Comparison of ENCODE assay signal across 20 cellular contexts in genomic region chr10:118763202-118763988, GRCh38. TPM values are rescaled to one million over a fixed set of nuclear protein-coding genes. Genes with fewer than 3 reads are reported as not detected.
A peak's percentile ranks its signal among the peaks of the same experiment; 100 is the strongest.
DNase-seq lines count a peak whose midpoint lies in the region; ATAC-seq lines count a peak whose summit lies in the region.
"Had no signal": no experiment of that assay in that cellular context is flagged by ENCODE, and none has a peak within 500 bp of the region (broad histone marks: within the 10 kb centered on the region; RNA-seq: fewer than 3 reads in every experiment).

No MANE protein-coding gene starts in this region.

- H3K9me3 Mint-ChIP-seq in activated T-helper 17 cell treated with anti-CD3 and anti-CD28 coated beads, Interleukin-2, amount 50 U/mL, for 72 hours = no peaks in the 10 kb centered on the region
- no peaks in the 10 kb centered on the region for H3K9me3 Mint-ChIP-seq in stimulated activated naive CD8-positive, alpha-beta T cell treated with anti-CD3 and anti-CD28 coated beads, Interleukin-15, amount 100 ng/mL, for 72 hours
- H3K9me3 Mint-ChIP-seq: activated CD4-positive, alpha-beta T cell treated with anti-CD3 and anti-CD28 coated beads, Interleukin-2, amount 10 ng/mL, durations not matched to agents 24 days and 14 days; activated naive CD4-positive, alpha-beta T cell treated with anti-CD3 and anti-CD28 coated beads, Interleukin-2, amount 50 U/mL, for 72 hours; H9; memory B cell; neural progenitor cell had no signal

- H3K27ac Mint-ChIP-seq in activated T-helper 17 cell treated with anti-CD3 and anti-CD28 coated beads, Interleukin-2, amount 50 U/mL, for 72 hours = no peak overlapping the region
- no peak overlapping the region for H3K27ac Mint-ChIP-seq in stimulated activated naive CD8-positive, alpha-beta T cell treated with anti-CD3 and anti-CD28 coated beads, Interleukin-15, amount 100 ng/mL, for 72 hours
- H3K27ac Mint-ChIP-seq: activated CD4-positive, alpha-beta T cell treated with anti-CD3 and anti-CD28 coated beads, Interleukin-2, amount 10 ng/mL, durations not matched to agents 24 days and 14 days; activated naive CD4-positive, alpha-beta T cell treated with anti-CD3 and anti-CD28 coated beads, Interleukin-2, amount 50 U/mL, for 72 hours; H9; memory B cell; neural progenitor cell had no signal

- DNase-seq in DMS153 (lab: John Stamatoyannopoulos, UW) = peak; percentile 64
- DNase-seq in NCI-H187 (lab: John Stamatoyannopoulos, UW) = peak; percentile 32 to 43
- peak; percentile 55 for DNase-seq in NCI-H748 (lab: John Stamatoyannopoulos, UW; ENCODE audit: unreplicated experiment)
- DNase-seq in kidney glomerular epithelial cell (lab: John Stamatoyannopoulos, UW) = peak; percentile 29
- DNase-seq in stimulated activated naive CD8-positive, alpha-beta T cell treated with anti-CD3 and anti-CD28 coated beads, Interleukin-15, Interleukin-2, amounts not matched to agents 100 U/mL and 50 U/mL, for 24 hours = no peak
- DNase-seq in NCI-H82 treated with DMSO at 0.1 percent for 48 hours (lab: John Stamatoyannopoulos, UW; ENCODE audit: unreplicated experiment) = no peak
- DNase-seq in stimulated activated naive CD8-positive, alpha-beta T cell treated with anti-CD3 and anti-CD28 coated beads, Interleukin-15, amount 100 ng/mL, for 72 hours = no peak
- DNase-seq: activated CD4-positive, alpha-beta T cell treated with anti-CD3 and anti-CD28 coated beads, Interleukin-2, amount 10 ng/mL, durations not matched to agents 24 days and 14 days; activated T-cell treated with anti-CD3 and anti-CD28 coated beads for 4 hours; DND-41; foreskin keratinocyte; H9; SIG-M5; stimulated activated CD4-positive, alpha-beta T cell treated with anti-CD3 and anti-CD28 coated beads, Interleukin-4, amount 100 ng/mL, for 1 hour; T-helper 9 cell; trophoblast cell had no signal

- no peaks in the 10 kb centered on the region for H3K27me3 Mint-ChIP-seq in activated T-helper 17 cell treated with anti-CD3 and anti-CD28 coated beads, Interleukin-2, amount 50 U/mL, for 72 hours
- H3K27me3 Mint-ChIP-seq in stimulated activated naive CD8-positive, alpha-beta T cell treated with anti-CD3 and anti-CD28 coated beads, Interleukin-15, amount 100 ng/mL, for 72 hours = no peaks in the 10 kb centered on the region
- H3K27me3 Mint-ChIP-seq: memory B cell had no signal

- no peaks in the 10 kb centered on the region for H3K4me1 Mint-ChIP-seq in activated T-helper 17 cell treated with anti-CD3 and anti-CD28 coated beads, Interleukin-2, amount 50 U/mL, for 72 hours
- no peaks in the 10 kb centered on the region for H3K4me1 Mint-ChIP-seq in stimulated activated naive CD8-positive, alpha-beta T cell treated with anti-CD3 and anti-CD28 coated beads, Interleukin-15, amount 100 ng/mL, for 72 hours
- H3K4me1 Mint-ChIP-seq: activated CD4-positive, alpha-beta T cell treated with anti-CD3 and anti-CD28 coated beads, Interleukin-2, amount 10 ng/mL, durations not matched to agents 24 days and 14 days; H9; memory B cell had no signal

- ATAC-seq in activated T-helper 17 cell treated with anti-CD3 and anti-CD28 coated beads, Interleukin-2, amount 50 U/mL, for 72 hours (replicated peaks) = no peak
- no peak for ATAC-seq in stimulated activated naive CD8-positive, alpha-beta T cell treated with anti-CD3 and anti-CD28 coated beads, Interleukin-15, Interleukin-2, amounts not matched to agents 100 U/mL and 50 U/mL, for 24 hours
- ATAC-seq in stimulated activated naive CD8-positive, alpha-beta T cell treated with anti-CD3 and anti-CD28 coated beads, Interleukin-15, amount 100 ng/mL, for 72 hours = no peak
- ATAC-seq: activated naive CD4-positive, alpha-beta T cell treated with anti-CD3 and anti-CD28 coated beads, Interleukin-2, amount 50 U/mL, for 72 hours; foreskin keratinocyte had no signal

- H3K4me3 Mint-ChIP-seq in activated T-helper 17 cell treated with anti-CD3 and anti-CD28 coated beads, Interleukin-2, amount 50 U/mL, for 72 hours = no peak overlapping the region
- H3K4me3 Mint-ChIP-seq in stimulated activated naive CD8-positive, alpha-beta T cell treated with anti-CD3 and anti-CD28 coated beads, Interleukin-15, amount 100 ng/mL, for 72 hours = no peak overlapping the region
- H3K4me3 Mint-ChIP-seq: activated CD4-positive, alpha-beta T cell treated with anti-CD3 and anti-CD28 coated beads, Interleukin-2, amount 10 ng/mL, durations not matched to agents 24 days and 14 days; H9; memory B cell; neural progenitor cell had no signal

- H3K36me3 Mint-ChIP-seq in activated T-helper 17 cell treated with anti-CD3 and anti-CD28 coated beads, Interleukin-2, amount 50 U/mL, for 72 hours (ENCODE audit: low read depth) = no peaks in the 10 kb centered on the region
- H3K36me3 Mint-ChIP-seq: activated naive CD4-positive, alpha-beta T cell treated with anti-CD3 and anti-CD28 coated beads, Interleukin-2, amount 50 U/mL, for 72 hours; memory B cell; neural progenitor cell had no signal

RNA-seq across cellular contexts. Expression of gene CACUL1, which starts 8.6 kb away (rescaled TPM):
- total RNA-seq in activated T-helper 17 cell treated with anti-CD3 and anti-CD28 coated beads, Interleukin-2, amount 50 U/mL, for 72 hours = 10 to 100 TPM; 25.6 to 29.2 TPM

Comparison
In these comparisons a context has a peak if more than half of its experiments do, and no peak if none do; other contexts are left out.
1. DNase-seq: peak in DMS153 (single experiment), NCI-H187 (2 of 2), NCI-H748 (single experiment) and kidney glomerular epithelial cell (single experiment); none in stimulated activated naive CD8-positive, alpha-beta T cell treated with anti-CD3 and anti-CD28 coated beads, Interleukin-15, Interleukin-2, amounts not matched to agents 100 U/mL and 50 U/mL, for 24 hours (single experiment), NCI-H82 treated with DMSO at 0.1 percent for 48 hours (single experiment) and stimulated activated naive CD8-positive, alpha-beta T cell treated with anti-CD3 and anti-CD28 coated beads, Interleukin-15, amount 100 ng/mL, for 72 hours (0 of 2).